ENCODE assay signal across 18 cellular contexts in genomic region chr22:45069925-45070324, GRCh38.
DNase-seq lines count a peak whose midpoint lies in the region; ATAC-seq and FAIRE-seq lines count a peak whose summit lies in the region.
"Had no signal": no experiment of that assay in that cellular context is flagged by ENCODE, and none has a peak within 500 bp of the region (broad histone marks: within the 10 kb centered on the region; RNA-seq: fewer than 3 reads in every experiment).

No MANE protein-coding gene starts in this region.

- H3K9me3 Mint-ChIP-seq in activated CD4-positive, alpha-beta memory T cell treated with anti-CD3 and anti-CD28 coated beads for 36 hours, result peaks cover 9% of the 10 kb centered on the region
- no peaks in the 10 kb centered on the region for H3K9me3 Mint-ChIP-seq in activated CD4-positive, alpha-beta memory T cell treated with anti-CD3 and anti-CD28 coated beads, Interleukin-2, amount 10 ng/mL, durations not matched to agents 7 days and 5 days

- CTCF ChIA-PET in activated CD4-positive, alpha-beta memory T cell treated with anti-CD3 and anti-CD28 coated beads for 36 hours (lab: Charles Lee), result no interaction called here
- CTCF ChIA-PET in activated CD4-positive, alpha-beta memory T cell treated with anti-CD3 and anti-CD28 coated beads, Interleukin-2, amount 10 ng/mL, durations not matched to agents 7 days and 5 days (lab: Charles Lee), result no interaction called here

- no peak for FAIRE-seq in small intestine (lab: Jason Lieb, UNC)
- FAIRE-seq: islet of Langerhans had no signal

- H3K27ac ChIP-seq in small intestine (ENCODE audit: low read depth in 1 of 2, low read length in 1 of 2), result no peak overlapping the region
- H3K27ac ChIP-seq: C4-2B, cardiac muscle cell, right atrium auricular region had no signal

- no peaks in the 10 kb centered on the region for H3K36me3 ChIP-seq in small intestine (ENCODE audit: control insufficient read depth in 2 of 2, insufficient read depth in 2 of 2, low read length in 2 of 2)
- H3K36me3 ChIP-seq: cardiac muscle cell, right atrium auricular region had no signal

- no peaks in the 10 kb centered on the region for H3K36me3 Mint-ChIP-seq in activated CD4-positive, alpha-beta memory T cell treated with anti-CD3 and anti-CD28 coated beads for 36 hours
- H3K36me3 Mint-ChIP-seq in activated CD4-positive, alpha-beta memory T cell treated with anti-CD3 and anti-CD28 coated beads, Interleukin-2, amount 10 ng/mL, durations not matched to agents 7 days and 5 days (ENCODE audit: low read depth), result no peaks in the 10 kb centered on the region
- H3K36me3 Mint-ChIP-seq in T-helper 17 cell (ENCODE audit: low read depth), result peaks cover 8% of the 10 kb centered on the region

- no peak overlapping the region for H3K4me3 ChIP-seq in small intestine (ENCODE audit: low read depth in 1 of 2, low read length in 2 of 2)
- H3K4me3 ChIP-seq: cardiac muscle cell, right atrium auricular region had no signal

- DNase-seq in activated CD4-positive, alpha-beta memory T cell treated with anti-CD3 and anti-CD28 coated beads for 36 hours, result peak; percentile 56
- DNase-seq in activated CD4-positive, alpha-beta memory T cell treated with anti-CD3 and anti-CD28 coated beads, Interleukin-2, amount 10 ng/mL, durations not matched to agents 7 days and 5 days, result no peak
- DNase-seq in M059J (ENCODE audit: low read depth) (peak; percentile 41), 8988T (no peak), small intestine (no peak), T-helper 17 cell (no peak)
- peak; percentile 47 to 54 for DNase-seq in activated T-cell treated with anti-CD3 and anti-CD28 coated beads, Interleukin-2, amount 50 U/mL, for 48 hours
- peak; percentile 41 for DNase-seq in stimulated activated CD4-positive, alpha-beta T cell treated with anti-CD3 and anti-CD28 coated beads, Interleukin-1b, Interleukin-23, amount 100 ng/mL, for 48 hours
- DNase-seq: foreskin melanocyte, hippocampal formation, MV-4-11, NCI-H1930, NCI-H446, SHP77 had no signal

- intact Hi-C loops in activated CD4-positive, alpha-beta memory T cell treated with anti-CD3 and anti-CD28 coated beads for 36 hours (cut with micrococcal nuclease), result no loop called here

- POLR2A ChIA-PET in activated CD4-positive, alpha-beta memory T cell treated with anti-CD3 and anti-CD28 coated beads for 36 hours (lab: Charles Lee), result no interaction called here
- POLR2A ChIA-PET in activated CD4-positive, alpha-beta memory T cell treated with anti-CD3 and anti-CD28 coated beads, Interleukin-2, amount 10 ng/mL, durations not matched to agents 7 days and 5 days (lab: Charles Lee), result no interaction called here

- H3K9me3 ChIP-seq in small intestine (ENCODE audit: control insufficient read depth, low read depth) (no peaks in the 10 kb centered on the region), T-helper 17 cell (ENCODE audit: control insufficient read depth, low read length, poor library complexity, severe bottlenecking) (no peaks in the 10 kb centered on the region)
- H3K9me3 ChIP-seq: right atrium auricular region had no signal

- ATAC-seq in T-helper 17 cell, result no peak

- WGBS in small intestine, 3 donors, result 69 to 83% (median 77%) methylated on average over 5 of the region's 5 CpGs

- no peak overlapping the region for H3K27ac Mint-ChIP-seq in activated CD4-positive, alpha-beta memory T cell treated with anti-CD3 and anti-CD28 coated beads for 36 hours
- no peak overlapping the region for H3K27ac Mint-ChIP-seq in activated CD4-positive, alpha-beta memory T cell treated with anti-CD3 and anti-CD28 coated beads, Interleukin-2, amount 10 ng/mL, durations not matched to agents 7 days and 5 days
- H3K27ac Mint-ChIP-seq in T-helper 17 cell, result no peak overlapping the region

- H3K4me3 Mint-ChIP-seq in activated CD4-positive, alpha-beta memory T cell treated with anti-CD3 and anti-CD28 coated beads for 36 hours, result no peak overlapping the region
- H3K4me3 Mint-ChIP-seq in activated CD4-positive, alpha-beta memory T cell treated with anti-CD3 and anti-CD28 coated beads, Interleukin-2, amount 10 ng/mL, durations not matched to agents 7 days and 5 days, result no peak overlapping the region
- no peak overlapping the region for H3K4me3 Mint-ChIP-seq in T-helper 17 cell

- H3K4me1 ChIP-seq in small intestine (ENCODE audit: control insufficient read depth in 2 of 2, insufficient read depth in 1 of 2, low read depth in 1 of 2, low read length in 1 of 2), result no peaks in the 10 kb centered on the region
- H3K4me1 ChIP-seq: right atrium auricular region had no signal

- H3K27me3 ChIP-seq in small intestine (ENCODE audit: control insufficient read depth in 2 of 2, insufficient read depth in 2 of 2, low read length in 2 of 2), result peaks cover 0 to 13% of the 10 kb centered on the region in 2 donors
- H3K27me3 ChIP-seq: right atrium auricular region had no signal

- H3K4me1 Mint-ChIP-seq in activated CD4-positive, alpha-beta memory T cell treated with anti-CD3 and anti-CD28 coated beads for 36 hours (ENCODE audit: low read depth), result peaks cover 13% of the 10 kb centered on the region
- H3K4me1 Mint-ChIP-seq in activated CD4-positive, alpha-beta memory T cell treated with anti-CD3 and anti-CD28 coated beads, Interleukin-2, amount 10 ng/mL, durations not matched to agents 7 days and 5 days, result peaks cover 3% of the 10 kb centered on the region
- H3K4me1 Mint-ChIP-seq in T-helper 17 cell, result peaks cover 7% of the 10 kb centered on the region

- peaks cover 30% of the 10 kb centered on the region for H3K27me3 Mint-ChIP-seq in activated CD4-positive, alpha-beta memory T cell treated with anti-CD3 and anti-CD28 coated beads for 36 hours
- H3K27me3 Mint-ChIP-seq in activated CD4-positive, alpha-beta memory T cell treated with anti-CD3 and anti-CD28 coated beads, Interleukin-2, amount 10 ng/mL, durations not matched to agents 7 days and 5 days, result peaks cover 24% of the 10 kb centered on the region
- H3K27me3 Mint-ChIP-seq in T-helper 17 cell, result peaks cover 47% of the 10 kb centered on the region

Comparison
In these comparisons a context has a peak if more than half of its experiments do, and no peak if none do; other contexts are left out.
1. DNase-seq: peak in activated CD4-positive, alpha-beta memory T cell treated with anti-CD3 and anti-CD28 coated beads for 36 hours (single experiment), M059J (single experiment), activated T-cell treated with anti-CD3 and anti-CD28 coated beads, Interleukin-2, amount 50 U/mL, for 48 hours (2 of 2) and stimulated activated CD4-positive, alpha-beta T cell treated with anti-CD3 and anti-CD28 coated beads, Interleukin-1b, Interleukin-23, amount 100 ng/mL, for 48 hours (single experiment); none in activated CD4-positive, alpha-beta memory T cell treated with anti-CD3 and anti-CD28 coated beads, Interleukin-2, amount 10 ng/mL, durations not matched to agents 7 days and 5 days (single experiment), 8988T (single experiment), small intestine (single experiment) and T-helper 17 cell (0 of 3).